In the genomic region with DNA sequence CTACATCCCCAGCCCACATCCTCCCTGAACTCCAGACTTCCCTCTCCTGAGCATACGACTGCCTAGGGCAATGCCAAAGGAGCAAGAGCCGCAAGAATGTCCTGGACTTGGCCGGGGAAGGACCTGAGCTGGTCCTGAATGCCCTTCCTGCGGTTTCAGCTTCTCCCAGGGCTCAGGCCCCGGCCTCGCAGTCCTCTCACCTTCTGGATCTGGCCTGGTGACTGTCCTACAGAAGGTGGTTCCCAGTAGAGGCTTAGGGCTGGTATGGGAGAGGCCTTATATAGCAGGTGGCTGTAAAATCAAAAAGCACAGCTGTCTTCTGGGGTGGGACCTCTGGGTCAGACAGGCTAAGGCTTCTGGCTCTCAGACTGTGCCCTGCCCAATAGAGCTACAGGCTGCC, we compare ENCODE assay signal across 1 cellular context.
TF ChIP-seq lines count a peak whose summit lies in the region.

A gene with protein sequence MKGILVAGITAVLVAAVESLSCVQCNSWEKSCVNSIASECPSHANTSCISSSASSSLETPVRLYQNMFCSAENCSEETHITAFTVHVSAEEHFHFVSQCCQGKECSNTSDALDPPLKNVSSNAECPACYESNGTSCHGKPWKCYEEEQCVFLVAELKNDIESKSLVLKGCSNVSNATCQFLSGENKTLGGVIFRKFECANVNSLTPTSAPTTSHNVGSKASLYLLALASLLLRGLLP (minus strand): TSS at position 255 of the 400 bp plus-strand sequence. CDS start 4,678 bp downstream, outside the sequence.

TF ChIP-seq in IMR-90, 13 proteins besides CTCF, POLR2A, EP300 and RAD21:
- TF ChIP-seq, protein P1, sequence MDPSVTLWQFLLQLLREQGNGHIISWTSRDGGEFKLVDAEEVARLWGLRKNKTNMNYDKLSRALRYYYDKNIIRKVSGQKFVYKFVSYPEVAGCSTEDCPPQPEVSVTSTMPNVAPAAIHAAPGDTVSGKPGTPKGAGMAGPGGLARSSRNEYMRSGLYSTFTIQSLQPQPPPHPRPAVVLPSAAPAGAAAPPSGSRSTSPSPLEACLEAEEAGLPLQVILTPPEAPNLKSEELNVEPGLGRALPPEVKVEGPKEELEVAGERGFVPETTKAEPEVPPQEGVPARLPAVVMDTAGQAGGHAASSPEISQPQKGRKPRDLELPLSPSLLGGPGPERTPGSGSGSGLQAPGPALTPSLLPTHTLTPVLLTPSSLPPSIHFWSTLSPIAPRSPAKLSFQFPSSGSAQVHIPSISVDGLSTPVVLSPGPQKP (IDR thresholded peaks at IDR 0.05; ENCODE audit: borderline replicate concordance, low read depth, low read length): no peak
- TF ChIP-seq MAFK (IDR thresholded peaks at IDR 0.05; ENCODE audit: low read depth, low read length) (no peak), RFX5 (IDR thresholded peaks at IDR 0.05; ENCODE audit: low read depth, low read length) (no peak), BHLHE40 (IDR thresholded peaks at IDR 0.05; ENCODE audit: low read depth, low read length) (no peak), CHD1 (IDR thresholded peaks at IDR 0.05; ENCODE audit: low read depth, low read length) (no peak), CEBPB (IDR thresholded peaks at IDR 0.05; ENCODE audit: low read depth, low read length) (no peak), RCOR1 (IDR thresholded peaks at IDR 0.05; ENCODE audit: insufficient replicate concordance, low read length) (no peak), NFE2L2 (IDR thresholded peaks at IDR 0.05; ENCODE audit: low read depth, low read length) (no peak), MXI1 (IDR thresholded peaks at IDR 0.05; ENCODE audit: borderline replicate concordance, low read depth, low read length) (no peak), FOS (IDR thresholded peaks at IDR 0.05; ENCODE audit: low read depth, low read length) (no peak), MAZ (IDR thresholded peaks at IDR 0.05; ENCODE audit: borderline replicate concordance, low read depth, low read length) (no peak), SMC3 (IDR thresholded peaks at IDR 0.05; ENCODE audit: low read depth, low read length) (no peak)
- TF ChIP-seq, protein P2, sequence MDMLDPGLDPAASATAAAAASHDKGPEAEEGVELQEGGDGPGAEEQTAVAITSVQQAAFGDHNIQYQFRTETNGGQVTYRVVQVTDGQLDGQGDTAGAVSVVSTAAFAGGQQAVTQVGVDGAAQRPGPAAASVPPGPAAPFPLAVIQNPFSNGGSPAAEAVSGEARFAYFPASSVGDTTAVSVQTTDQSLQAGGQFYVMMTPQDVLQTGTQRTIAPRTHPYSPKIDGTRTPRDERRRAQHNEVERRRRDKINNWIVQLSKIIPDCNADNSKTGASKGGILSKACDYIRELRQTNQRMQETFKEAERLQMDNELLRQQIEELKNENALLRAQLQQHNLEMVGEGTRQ (IDR thresholded peaks at IDR 0.05; ENCODE audit: low read depth, low read length): no peak
